Comparison of ENCODE assay signal across 11 cellular contexts in the genomic region with DNA sequence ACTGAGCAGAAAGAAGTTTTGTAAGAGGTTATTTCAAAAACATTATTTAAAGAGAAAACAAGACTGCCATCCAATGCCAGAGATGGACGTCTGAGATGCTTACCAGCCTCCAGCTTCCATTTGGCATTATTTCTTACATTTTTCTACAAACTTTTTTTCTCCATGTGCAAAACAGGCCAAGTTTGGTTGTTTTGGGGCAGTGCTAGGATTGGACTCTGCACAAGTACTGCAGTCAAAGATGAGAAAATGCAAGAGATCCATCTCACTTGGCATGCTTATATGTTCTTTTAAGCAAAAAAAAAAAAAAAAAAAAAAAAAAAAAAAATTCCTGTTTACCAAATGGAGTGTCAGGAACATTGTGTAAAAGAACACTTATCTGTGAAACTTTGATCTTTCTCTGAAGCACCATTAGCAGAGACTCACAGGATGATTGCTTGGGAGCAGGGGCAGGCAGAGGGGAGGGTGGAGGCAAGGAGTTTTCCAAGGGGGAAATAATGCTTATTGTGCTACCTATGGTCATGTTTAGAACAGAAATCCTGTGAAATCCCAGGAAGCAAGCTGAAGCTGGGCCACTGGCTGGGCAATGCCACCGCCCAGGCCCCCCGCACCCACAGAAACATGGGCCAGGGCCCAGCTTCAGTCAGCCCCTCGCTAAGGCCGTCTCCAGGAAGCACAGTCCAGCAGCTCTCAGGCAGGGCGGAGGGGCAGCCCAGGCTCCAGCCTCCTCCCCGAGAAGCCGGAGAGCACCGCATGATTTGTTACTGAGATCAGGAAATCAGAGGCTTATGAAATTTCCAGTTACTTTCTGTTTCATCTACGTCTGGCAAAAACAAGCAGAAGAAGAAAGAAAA.
DNase-seq lines count a peak whose midpoint lies in the region; ATAC-seq and TF ChIP-seq lines count a peak whose summit lies in the region.
"Had no signal": no experiment of that assay in that cellular context is flagged by ENCODE, and none has a peak within 500 bp of the region (broad histone marks: within the 10 kb centered on the region; RNA-seq: fewer than 3 reads in every experiment).

No MANE protein-coding gene starts in this region.

- peaks cover 3% of the 10 kb centered on the region for H3K9me3 Mint-ChIP-seq in Calu3 (ENCODE audit: low read depth, unreplicated experiment)
- H3K9me3 Mint-ChIP-seq: activated T-cell treated with anti-CD3 and anti-CD28 coated beads, Interleukin-2, amount 50 U/mL, for 4 hours had no signal

- H3K4me1 ChIP-seq in mammary epithelial cell (ENCODE audit: insufficient read depth, low read length) (peaks cover 11% of the 10 kb centered on the region), SK-N-SH (ENCODE audit: control insufficient read depth in 1 of 2, insufficient read depth in 2 of 2, low read depth in 1 of 2, low read length in 1 of 2) (no peaks in the 10 kb centered on the region)

- H3K27me3 ChIP-seq in mammary epithelial cell (ENCODE audit: insufficient read depth, low read length) (no peaks in the 10 kb centered on the region), SK-N-SH (ENCODE audit: insufficient read depth) (no peaks in the 10 kb centered on the region)

- intact Hi-C loops in Calu3 (cut with micrococcal nuclease; ENCODE audit: unreplicated experiment) (no loop called here), mammary epithelial cell (cut with micrococcal nuclease) (no loop called here)

- H2AFZ ChIP-seq in mammary epithelial cell (ENCODE audit: low read depth, low read length) = peak overlapping the region; percentile 27
- H2AFZ ChIP-seq in SK-N-SH (ENCODE audit: low read depth) = no peak overlapping the region

- dilution Hi-C loops in mammary epithelial cell (cut with HindIII; ENCODE audit: low sequenced_read_pairs) = no loop called here

- TF ChIP-seq RAD21 in SK-N-SH (IDR thresholded peaks at IDR 0.05; ENCODE audit: low read length) = no peak

- WGBS in mammary epithelial cell (ENCODE audit: low coverage, missing lambda C conversion rate) = 70% methylated on average over 8 of the region's 10 CpGs
- 37% methylated on average over 8 of the region's 10 CpGs for WGBS in SK-N-SH (ENCODE audit: low lambda C conversion rate)

- H3K79me2 ChIP-seq in mammary epithelial cell (ENCODE audit: insufficient read depth, low read length) (no peaks in the 10 kb centered on the region), SK-N-SH (ENCODE audit: insufficient read depth) (no peaks in the 10 kb centered on the region)

- TF ChIP-seq CTCF in Calu3 (IDR thresholded peaks at IDR 0.05; ENCODE audit: unreplicated experiment) = no peak
- TF ChIP-seq CTCF in mammary epithelial cell (conservative IDR thresholded peaks at IDR 0.05 in 1 of 2, IDR thresholded peaks at IDR 0.05 in 1 of 2; ENCODE audit: extremely low read depth in 1 of 2, insufficient read depth in 1 of 2, low read depth in 1 of 2, low read length in 2 of 2) = no peak
- no peak for TF ChIP-seq CTCF in SK-N-SH (IDR thresholded peaks at IDR 0.05)

- H3K27ac ChIP-seq in mammary epithelial cell (ENCODE audit: insufficient read depth, low read depth, low read length) = no peak overlapping the region
- H3K27ac ChIP-seq in skin epidermis = peak overlapping the region in 17 of 21 experiments; percentile 15 to 81 (median 73)
- no peak overlapping the region for H3K27ac ChIP-seq in SK-N-SH (ENCODE audit: low read depth in 2 of 2, low read length in 1 of 2)

- peaks cover 61% of the 10 kb centered on the region for H3K27me3 Mint-ChIP-seq in Calu3 (ENCODE audit: unreplicated experiment)

- peak overlapping the region; percentile 8 for H3K4me3 Mint-ChIP-seq in Calu3 (ENCODE audit: low read depth, unreplicated experiment)
- H3K4me3 Mint-ChIP-seq: activated T-cell treated with anti-CD3 and anti-CD28 coated beads, Interleukin-2, amount 50 U/mL, for 4 hours had no signal

- no peak for TF ChIP-seq EP300 in SK-N-SH (IDR thresholded peaks at IDR 0.05; ENCODE audit: borderline replicate concordance in 1 of 2, low read depth in 1 of 2, low read length in 1 of 2)

- H3F3A ChIP-seq in SK-N-SH (replicated peaks; ENCODE audit: insufficient read depth) = no peaks in the 10 kb centered on the region

- POLR2A ChIA-PET in SK-N-SH (lab: Yijun Ruan, JAX) = interaction anchor here (0.6 kb wide), 1 partner anchor 1461 kb away, joined by 3 read pairs; no protein-coding TSS in a partner anchor

- no peaks in the 10 kb centered on the region for H3K36me3 Mint-ChIP-seq in Calu3 (ENCODE audit: insufficient read depth, unreplicated experiment)

- H3K36me3 ChIP-seq in mammary epithelial cell (ENCODE audit: insufficient read depth, low read length) = no peaks in the 10 kb centered on the region
- no peaks in the 10 kb centered on the region for H3K36me3 ChIP-seq in SK-N-SH (replicated peaks in 1 of 2; ENCODE audit: control insufficient read depth in 1 of 2, insufficient read depth in 2 of 2, low read length in 1 of 2)

- no peaks in the 10 kb centered on the region for H3K9me3 ChIP-seq in mammary epithelial cell (replicated peaks; ENCODE audit: insufficient read depth, low read length)
- no peaks in the 10 kb centered on the region for H3K9me3 ChIP-seq in SK-N-SH

- no TSS peak for BruUV-seq in Calu3 (replicated peaks; lab: Mats Ljungman, UMichigan)
- BruUV-seq in mammary epithelial cell (replicated peaks; lab: Mats Ljungman, UMichigan) = no TSS peak

- CTCF ChIA-PET in Calu3 (lab: Charles Lee) = interaction anchor here (0.9 to 1.1 kb wide), 2 partner anchors 9 to 70 kb away, joined by 3 to 9 read pairs; no protein-coding TSS in a partner anchor
- CTCF ChIA-PET in mammary epithelial cell (lab: Charles Lee; ENCODE audit: low non-redundant PET) = no interaction called here
- CTCF ChIA-PET in SK-N-SH (lab: Yijun Ruan, JAX) = interaction anchor here (0.8 kb wide), 1 partner anchor 444 kb away, joined by 3 read pairs; no protein-coding TSS in a partner anchor

- H3K4me1 Mint-ChIP-seq in Calu3 (ENCODE audit: low read depth, unreplicated experiment) = no peaks in the 10 kb centered on the region

- H3K4me3 ChIP-seq in mammary epithelial cell (replicated peaks in 1 of 3; ENCODE audit: insufficient read depth in 1 of 3, low read depth in 2 of 3, low read length in 3 of 3) (no peak overlapping the region), skin epidermis (no peak overlapping the region), SK-N-SH (ENCODE audit: low read depth in 2 of 2, low read length in 1 of 2) (no peak overlapping the region)

- no peak for DNase-seq in Calu3
- DNase-seq in mammary epithelial cell = no peak
- peak; percentile 62 for DNase-seq in left kidney (ENCODE audit: low read depth, low spot score)
- no peak for DNase-seq in stimulated activated CD4-positive, alpha-beta T cell treated with anti-CD3 and anti-CD28 coated beads, Interleukin-4, amount 100 ng/mL, for 4 hours
- DNase-seq in SK-N-SH = no peak
- DNase-seq: activated T-cell treated with anti-CD3 and anti-CD28 coated beads, Interleukin-2, amount 50 U/mL, for 4 hours; dermis blood vessel endothelial cell; NCI-H446 had no signal

- H3K4me2 ChIP-seq in mammary epithelial cell (ENCODE audit: insufficient read depth, low read depth, low read length) (no peak overlapping the region), SK-N-SH (no peak overlapping the region)

- ATAC-seq in GM18868 (IDR thresholded peaks at IDR 0.05; ENCODE audit: unreplicated experiment) (no peak), GM21529 (IDR thresholded peaks at IDR 0.05; ENCODE audit: unreplicated experiment) (no peak)
- ATAC-seq: activated T-cell treated with anti-CD3 and anti-CD28 coated beads, Interleukin-2, amount 50 U/mL, for 4 hours had no signal

- H4K20me1 ChIP-seq in mammary epithelial cell (ENCODE audit: insufficient read depth, low read length) (no peaks in the 10 kb centered on the region), SK-N-SH (ENCODE audit: insufficient read depth) (no peaks in the 10 kb centered on the region)

- H3K9ac ChIP-seq in mammary epithelial cell (ENCODE audit: insufficient read depth, low read length) = no peak overlapping the region
- H3K9ac ChIP-seq in SK-N-SH = no peak overlapping the region

- H3K27ac Mint-ChIP-seq in Calu3 (ENCODE audit: unreplicated experiment) = no peak overlapping the region

- in situ Hi-C loops in mammary epithelial cell (cut with MboI; ENCODE audit: low sequenced_read_pairs in 2 of 2) = no loop called here

- no peaks in the 10 kb centered on the region for H3K9me2 ChIP-seq in SK-N-SH

TF ChIP-seq in SK-N-SH, 30 proteins besides CTCF, POLR2A, EP300 and RAD21:
- no peak for TF ChIP-seq TCF12 (IDR thresholded peaks at IDR 0.05)

Comparison
In these comparisons a context has a peak if more than half of its experiments do, and no peak if none do; other contexts are left out.
1. H3K27ac ChIP-seq: peak in skin epidermis (17 of 21); none in mammary epithelial cell (single experiment) and SK-N-SH (0 of 2).